Comparison of ENCODE assay signal across 33 cellular contexts in the genomic region with DNA sequence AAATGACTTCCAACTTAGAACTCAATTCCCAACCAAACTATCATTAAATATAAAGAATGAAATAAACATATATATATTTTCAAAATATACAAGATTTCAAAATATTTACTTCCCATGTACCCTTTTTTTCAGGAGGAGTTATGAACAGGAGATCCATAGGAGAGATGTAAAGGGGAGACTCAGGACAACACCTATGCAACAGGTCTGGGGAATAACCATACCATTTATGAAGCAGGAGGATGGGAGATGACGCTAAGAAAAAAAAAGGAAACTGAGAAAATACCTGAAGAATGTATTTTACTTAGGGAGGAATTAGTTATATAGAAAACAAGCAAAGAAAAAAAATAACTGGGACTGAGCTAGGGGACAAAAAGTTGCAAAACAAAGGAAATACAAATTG.
"Had no signal": no experiment of that assay in that cellular context is flagged by ENCODE, and none has a peak within 500 bp of the region (broad histone marks: within the 10 kb centered on the region; RNA-seq: fewer than 3 reads in every experiment).

No MANE protein-coding gene starts in this region.

- FAIRE-seq: frontal cortex had no signal

- DNase-seq: activated CD4-positive, alpha-beta memory T cell treated with anti-CD3 and anti-CD28 coated beads for 36 hours; activated CD4-positive, alpha-beta T cell treated with anti-CD3 and anti-CD28 coated beads for 36 hours; activated CD4-positive, alpha-beta T cell treated with anti-CD3 and anti-CD28 coated beads, Interleukin-2, amount 10 ng/mL, durations not matched to agents 24 days and 14 days; activated CD4-positive, CD25-positive, alpha-beta regulatory T cell; activated CD4-positive, CD25-positive, alpha-beta regulatory T cell treated with anti-CD3 and anti-CD28 coated beads, Interleukin-2, amount 50 U/mL, for 72 hours; activated CD8-positive, alpha-beta memory T cell treated with anti-CD3 and anti-CD28 coated beads, Interleukin-2, amount 10 ng/mL, durations not matched to agents 7 days and 5 days; activated CD8-positive, alpha-beta memory T cell treated with anti-CD3 and anti-CD28 coated beads, Interleukin-2, amount 50 U/mL, for 4 hours; activated CD8-positive, alpha-beta T cell treated with anti-CD3 and anti-CD28 coated beads, Interleukin-2, amount 10 ng/mL, durations not matched to agents 7 days and 5 days; activated gamma-delta T cell; activated naive CD4-positive, alpha-beta T cell; activated naive CD4-positive, alpha-beta T cell treated with anti-CD3 and anti-CD28 coated beads, Interleukin-2, amount 10 ng/mL, durations not matched to agents 7 days and 5 days; activated naive CD8-positive, alpha-beta T cell treated with anti-CD3 and anti-CD28 coated beads, Interleukin-2, amount 50 U/mL, for 24 hours; activated T-cell treated with anti-CD3 and anti-CD28 coated beads, Interleukin-2, amount 50 U/mL, for 1 hour; activated T-cell treated with anti-CD3 and anti-CD28 coated beads, Interleukin-2, amount 50 U/mL, for 48 hours; adrenal gland; amygdala; aorta; body of pancreas; caudate nucleus; dorsolateral prefrontal cortex; effector memory CD4-positive, alpha-beta T cell; endodermal cell; head of caudate nucleus; SW 1271; T-helper 1 cell; T-helper 17 cell; T1000 had no signal

- H3K4me3 ChIP-seq: adrenal gland, body of pancreas, coronary artery, dorsolateral prefrontal cortex had no signal

- H3K27ac ChIP-seq: adrenal gland, body of pancreas, coronary artery, dorsolateral prefrontal cortex had no signal

- H3K4me3 Mint-ChIP-seq: activated CD4-positive, alpha-beta memory T cell treated with anti-CD3 and anti-CD28 coated beads for 36 hours; activated CD4-positive, alpha-beta T cell treated with anti-CD3 and anti-CD28 coated beads for 36 hours; activated CD4-positive, alpha-beta T cell treated with anti-CD3 and anti-CD28 coated beads, Interleukin-2, amount 10 ng/mL, durations not matched to agents 24 days and 14 days; activated CD8-positive, alpha-beta memory T cell treated with anti-CD3 and anti-CD28 coated beads, Interleukin-2, amount 10 ng/mL, durations not matched to agents 7 days and 5 days; activated CD8-positive, alpha-beta T cell treated with anti-CD3 and anti-CD28 coated beads, Interleukin-2, amount 10 ng/mL, durations not matched to agents 7 days and 5 days; activated naive CD4-positive, alpha-beta T cell treated with anti-CD3 and anti-CD28 coated beads, Interleukin-2, amount 10 ng/mL, durations not matched to agents 7 days and 5 days; activated naive CD8-positive, alpha-beta T cell treated with anti-CD3 and anti-CD28 coated beads, Interleukin-2, amount 50 U/mL, for 24 hours; dendritic cell treated with granulocyte-macrophage colony-stimulating factor and Interleukin-4, amounts not matched to agents 40 ng/mL and 50 ng/mL, for 4 days; endodermal cell; T-helper 17 cell; T-helper 2 cell treated with Interferon-gamma antibody and Interleukin-4, amounts not matched to agents 5 μg/mL and 100 μg/mL, for 36 hours had no signal

- H3K9me3 Mint-ChIP-seq: activated CD4-positive, alpha-beta memory T cell treated with anti-CD3 and anti-CD28 coated beads for 36 hours; activated CD4-positive, alpha-beta T cell treated with anti-CD3 and anti-CD28 coated beads, Interleukin-2, amount 10 ng/mL, durations not matched to agents 24 days and 14 days; activated naive CD4-positive, alpha-beta T cell treated with anti-CD3 and anti-CD28 coated beads, Interleukin-2, amount 10 ng/mL, durations not matched to agents 7 days and 5 days; activated naive CD4-positive, alpha-beta T cell treated with anti-CD3 and anti-CD28 coated beads, Interleukin-2, amount 50 U/mL, for 72 hours; activated naive CD8-positive, alpha-beta T cell treated with anti-CD3 and anti-CD28 coated beads, Interleukin-2, amount 50 U/mL, for 24 hours; dendritic cell treated with granulocyte-macrophage colony-stimulating factor and Interleukin-4, amounts not matched to agents 40 ng/mL and 50 ng/mL, for 4 days; endodermal cell; T-helper 2 cell treated with Interferon-gamma antibody and Interleukin-4, amounts not matched to agents 5 μg/mL and 100 μg/mL, for 36 hours had no signal

- H3K27ac Mint-ChIP-seq: activated CD4-positive, alpha-beta memory T cell treated with anti-CD3 and anti-CD28 coated beads for 36 hours; activated CD4-positive, alpha-beta T cell treated with anti-CD3 and anti-CD28 coated beads for 36 hours; activated CD4-positive, alpha-beta T cell treated with anti-CD3 and anti-CD28 coated beads, Interleukin-2, amount 10 ng/mL, durations not matched to agents 24 days and 14 days; activated CD8-positive, alpha-beta memory T cell treated with anti-CD3 and anti-CD28 coated beads, Interleukin-2, amount 10 ng/mL, durations not matched to agents 7 days and 5 days; activated CD8-positive, alpha-beta T cell treated with anti-CD3 and anti-CD28 coated beads, Interleukin-2, amount 10 ng/mL, durations not matched to agents 7 days and 5 days; activated naive CD4-positive, alpha-beta T cell treated with anti-CD3 and anti-CD28 coated beads, Interleukin-2, amount 10 ng/mL, durations not matched to agents 7 days and 5 days; activated naive CD8-positive, alpha-beta T cell treated with anti-CD3 and anti-CD28 coated beads, Interleukin-2, amount 50 U/mL, for 24 hours; dendritic cell treated with granulocyte-macrophage colony-stimulating factor and Interleukin-4, amounts not matched to agents 40 ng/mL and 50 ng/mL, for 4 days; endodermal cell; T-helper 2 cell treated with Interferon-gamma antibody and Interleukin-4, amounts not matched to agents 5 μg/mL and 100 μg/mL, for 36 hours had no signal

- H3K27me3 ChIP-seq: adrenal gland, body of pancreas, dorsolateral prefrontal cortex had no signal

- H3K27me3 Mint-ChIP-seq: activated CD4-positive, alpha-beta memory T cell treated with anti-CD3 and anti-CD28 coated beads for 36 hours; activated CD4-positive, alpha-beta T cell treated with anti-CD3 and anti-CD28 coated beads for 36 hours; activated CD4-positive, alpha-beta T cell treated with anti-CD3 and anti-CD28 coated beads, Interleukin-2, amount 10 ng/mL, durations not matched to agents 24 days and 14 days; activated CD8-positive, alpha-beta memory T cell treated with anti-CD3 and anti-CD28 coated beads, Interleukin-2, amount 10 ng/mL, durations not matched to agents 7 days and 5 days; activated naive CD4-positive, alpha-beta T cell treated with anti-CD3 and anti-CD28 coated beads, Interleukin-2, amount 10 ng/mL, durations not matched to agents 7 days and 5 days; activated naive CD8-positive, alpha-beta T cell treated with anti-CD3 and anti-CD28 coated beads, Interleukin-2, amount 50 U/mL, for 24 hours; dendritic cell treated with granulocyte-macrophage colony-stimulating factor and Interleukin-4, amounts not matched to agents 40 ng/mL and 50 ng/mL, for 4 days; T-helper 17 cell had no signal

- H3K4me1 Mint-ChIP-seq: endodermal cell had no signal

- H3K9me3 ChIP-seq: adrenal gland, body of pancreas had no signal

- H3K4me1 ChIP-seq: body of pancreas had no signal

- ATAC-seq: activated CD4-positive, alpha-beta T cell treated with anti-CD3 and anti-CD28 coated beads for 36 hours; activated CD8-positive, alpha-beta memory T cell treated with anti-CD3 and anti-CD28 coated beads, Interleukin-2, amount 10 ng/mL, durations not matched to agents 7 days and 5 days; activated CD8-positive, alpha-beta T cell treated with anti-CD3 and anti-CD28 coated beads, Interleukin-2, amount 10 ng/mL, durations not matched to agents 7 days and 5 days; activated naive CD4-positive, alpha-beta T cell treated with anti-CD3 and anti-CD28 coated beads, Interleukin-2, amount 50 U/mL, for 72 hours; activated naive CD8-positive, alpha-beta T cell treated with anti-CD3 and anti-CD28 coated beads, Interleukin-2, amount 50 U/mL, for 24 hours; body of pancreas; esophagus mucosa; T-helper 17 cell had no signal
